In genomic region chr18:48767090-48767670, GRCh38 we compare ENCODE assay signal across 13 cellular contexts.
DNase-seq lines count a peak whose midpoint lies in the region; ATAC-seq, FAIRE-seq and TF ChIP-seq lines count a peak whose summit lies in the region.
"Had no signal": no experiment of that assay in that cellular context is flagged by ENCODE, and none has a peak within 500 bp of the region (broad histone marks: within the 10 kb centered on the region; RNA-seq: fewer than 3 reads in every experiment).

No MANE protein-coding gene starts in this region.

- no peak overlapping the region for H3K9ac ChIP-seq in fibroblast of lung (ENCODE audit: insufficient read depth, low read length)

- BruUV-seq in Caco-2 (replicated peaks; lab: Mats Ljungman, UMichigan) = no TSS peak

- ATAC-seq in HG03135 (IDR thresholded peaks at IDR 0.05; ENCODE audit: unreplicated experiment) = no peak
- ATAC-seq: PC-3 had no signal

- H3K36me3 ChIP-seq in Caco-2 (ENCODE audit: control insufficient read depth, insufficient read depth, low read length) (no peaks in the 10 kb centered on the region), fibroblast of lung (ENCODE audit: control insufficient read depth, insufficient read depth, low read length) (peaks cover 16% of the 10 kb centered on the region)
- H3K36me3 ChIP-seq: pancreas had no signal

- H2AFZ ChIP-seq in fibroblast of lung (ENCODE audit: low read length) = no peak overlapping the region

- H4K20me1 ChIP-seq in fibroblast of lung (ENCODE audit: control insufficient read depth, extremely low read depth, insufficient read depth, low read length) = no peaks in the 10 kb centered on the region

- peak overlapping the region; percentile 27 for H3K27ac ChIP-seq in fibroblast of lung (ENCODE audit: insufficient read depth, low read length)
- H3K27ac ChIP-seq: pancreas had no signal

- H3K27me3 ChIP-seq in Caco-2 (replicated peaks; ENCODE audit: control insufficient read depth, insufficient read depth, low read length) (no peaks in the 10 kb centered on the region), fibroblast of lung (ENCODE audit: control insufficient read depth, insufficient read depth, low read length) (no peaks in the 10 kb centered on the region)
- H3K27me3 ChIP-seq: pancreas had no signal

- H3K36me3 Mint-ChIP-seq in Caco-2 (ENCODE audit: insufficient read depth, unreplicated experiment) (no peaks in the 10 kb centered on the region), nephron progenitor cell (ENCODE audit: low read depth) (peaks cover 7% of the 10 kb centered on the region)

- no peaks in the 10 kb centered on the region for H3K79me2 ChIP-seq in fibroblast of lung (ENCODE audit: control insufficient read depth, insufficient read depth, low read length)

- POLR2A ChIA-PET in Caco-2 (lab: Charles Lee) = interaction anchor here (0.7 kb wide), 1 partner anchor 62 kb away, joined by 4 read pairs; no protein-coding TSS in a partner anchor

- DNase-seq in Caco-2 (peak; percentile 72 to 78), NAMALWA (ENCODE audit: low spot score) (peak; percentile 49), fibroblast of lung (ENCODE audit: low read depth in 2 of 2) (peak; percentile 14 to 43), nephron progenitor cell (peak; percentile 45), RCC 7860 (ENCODE audit: low spot score) (no peak), GM12891 (ENCODE audit: insufficient read length, low spot score) (no peak)
- no peak for DNase-seq in stimulated activated CD8-positive, alpha-beta memory T cell treated with anti-CD3 and anti-CD28 coated beads, Interleukin-4, amount 100 ng/mL, for 48 hours
- DNase-seq: dermis blood vessel endothelial cell, pancreas, PC-3 had no signal

- H3K4me3 Mint-ChIP-seq in Caco-2 (ENCODE audit: unreplicated experiment) (peak overlapping the region; percentile 52), nephron progenitor cell (no peak overlapping the region)
- H3K4me3 Mint-ChIP-seq: activated T-helper 1 cell treated with anti-CD3 and anti-CD28 coated beads, Interleukin-12 subunit alpha, Interleukin-12 subunit beta, Interleukin-2, Interleukin-4 antibody, amounts not matched to agents 30 ng/mL and 10 ng/mL and 1 ng/mL, durations not matched to agents 14 hours and 24 hours and 36 hours; CD8-positive, alpha-beta memory T cell had no signal

- peaks cover 15% of the 10 kb centered on the region for H3K4me1 ChIP-seq in Caco-2
- peaks cover 4% of the 10 kb centered on the region for H3K4me1 ChIP-seq in fibroblast of lung (ENCODE audit: control insufficient read depth, extremely low read depth, insufficient read depth, low read length)
- H3K4me1 ChIP-seq: pancreas had no signal

- TF ChIP-seq CTCF in Caco-2 (IDR thresholded peaks at IDR 0.05; ENCODE audit: insufficient read depth in 1 of 2, low read depth in 1 of 2, low read length in 1 of 2, severe bottlenecking in 1 of 2, unreplicated experiment in 1 of 2) = no peak
- TF ChIP-seq CTCF in fibroblast of lung (conservative IDR thresholded peaks at IDR 0.05 in 1 of 2, IDR thresholded peaks at IDR 0.05 in 1 of 2; ENCODE audit: low read depth in 1 of 2, low read length in 2 of 2) = no peak
- no peak for TF ChIP-seq CTCF in nephron progenitor cell (IDR thresholded peaks at IDR 0.05)

- H3K4me3 ChIP-seq in Caco-2 (ENCODE audit: low read depth, low read length) (no peak overlapping the region), fibroblast of lung (replicated peaks in 1 of 4; ENCODE audit: control extremely low read depth in 1 of 4, insufficient read depth in 1 of 4, low read depth in 3 of 4, low read length in 4 of 4) (no peak overlapping the region)
- H3K4me3 ChIP-seq: pancreas had no signal

- H3K4me1 Mint-ChIP-seq in Caco-2 (ENCODE audit: low read depth, unreplicated experiment) (peaks cover 8% of the 10 kb centered on the region), nephron progenitor cell (peaks cover 63% of the 10 kb centered on the region)

- H3K4me2 ChIP-seq in fibroblast of lung (ENCODE audit: extremely low read depth, insufficient read depth, low read length) = no peak overlapping the region

- no peak for TF ChIP-seq POLR2A in GM12891 (IDR thresholded peaks at IDR 0.05; ENCODE audit: low read depth, low read length)

- intact Hi-C loops in Caco-2 (cut with micrococcal nuclease; ENCODE audit: unreplicated experiment) = no loop called here

- CTCF ChIA-PET in Caco-2 (lab: Charles Lee) = no interaction called here

- H3K27ac Mint-ChIP-seq in Caco-2 (ENCODE audit: unreplicated experiment) (peak overlapping the region; percentile 96), nephron progenitor cell (peak overlapping the region; percentile 83)
- H3K27ac Mint-ChIP-seq: activated T-helper 1 cell treated with anti-CD3 and anti-CD28 coated beads, Interleukin-12 subunit alpha, Interleukin-12 subunit beta, Interleukin-2, Interleukin-4 antibody, amounts not matched to agents 30 ng/mL and 10 ng/mL and 1 ng/mL, durations not matched to agents 14 hours and 24 hours and 36 hours had no signal

- H3K27me3 Mint-ChIP-seq in Caco-2 (ENCODE audit: insufficient read depth, unreplicated experiment) (no peaks in the 10 kb centered on the region), nephron progenitor cell (ENCODE audit: low read depth, poor library complexity) (peaks cover 3% of the 10 kb centered on the region)

- H3K9me3 ChIP-seq in Caco-2 = no peaks in the 10 kb centered on the region
- H3K9me3 ChIP-seq in fibroblast of lung (ENCODE audit: control insufficient read depth, insufficient read depth, low read depth, low read length) = no peaks in the 10 kb centered on the region
- H3K9me3 ChIP-seq: pancreas had no signal

- no peak for FAIRE-seq in RCC 7860 (lab: Jason Lieb, UNC)
- no peak for FAIRE-seq in GM12891 (lab: Jason Lieb, UNC)
- FAIRE-seq: pancreas had no signal

- H3K9me3 Mint-ChIP-seq in Caco-2 (ENCODE audit: unreplicated experiment) (no peaks in the 10 kb centered on the region), nephron progenitor cell (no peaks in the 10 kb centered on the region)
- H3K9me3 Mint-ChIP-seq: activated T-helper 1 cell treated with anti-CD3 and anti-CD28 coated beads, Interleukin-12 subunit alpha, Interleukin-12 subunit beta, Interleukin-2, Interleukin-4 antibody, amounts not matched to agents 30 ng/mL and 10 ng/mL and 1 ng/mL, durations not matched to agents 14 hours and 24 hours and 36 hours; CD8-positive, alpha-beta memory T cell had no signal

TF ChIP-seq in GM12891, 5 proteins besides CTCF, POLR2A, EP300 and RAD21:
- TF ChIP-seq TAF1 (IDR thresholded peaks at IDR 0.05; ENCODE audit: low read depth, low read length) = no peak
- no peak for TF ChIP-seq SPI1 (IDR thresholded peaks at IDR 0.05; ENCODE audit: low read depth, low read length)
- TF ChIP-seq POLR2AphosphoS5 (IDR thresholded peaks at IDR 0.05; ENCODE audit: low read depth, low read length) = no peak
- no peak for TF ChIP-seq POU2F2 (IDR thresholded peaks at IDR 0.05; ENCODE audit: low read depth, low read length)
- no peak for TF ChIP-seq PAX5 (IDR thresholded peaks at IDR 0.05; ENCODE audit: insufficient read depth, low read length, severe bottlenecking)

Comparison
In these comparisons a context has a peak if more than half of its experiments do, and no peak if none do; other contexts are left out.
1. DNase-seq: peak in Caco-2 (2 of 2), NAMALWA (single experiment), fibroblast of lung (2 of 2) and nephron progenitor cell (single experiment); none in stimulated activated CD8-positive, alpha-beta memory T cell treated with anti-CD3 and anti-CD28 coated beads, Interleukin-4, amount 100 ng/mL, for 48 hours (single experiment), RCC 7860 (single experiment) and GM12891 (single experiment).